ENCODE assay signal across 20 cellular contexts in genomic region chr17:74702132-74702876, GRCh38. TPM values are rescaled to one million over a fixed set of nuclear protein-coding genes. Genes with fewer than 3 reads are reported as not detected.
"Had no signal": no experiment of that assay in that cellular context is flagged by ENCODE, and none has a peak within 500 bp of the region (broad histone marks: within the 10 kb centered on the region; RNA-seq: fewer than 3 reads in every experiment).

No MANE protein-coding gene starts in this region.

- H3K4me3 ChIP-seq: esophagus muscularis mucosa, gastrocnemius medialis, heart right ventricle, ovary, spleen, transverse colon had no signal

- DNase-seq: cortex of kidney; effector memory CD4-positive, alpha-beta T cell; gastrocnemius medialis; heart right ventricle; hypothalamus; kidney glomerular epithelial cell; mesendoderm; naive thymus-derived CD4-positive, alpha-beta T cell; nephron progenitor cell; ovary; stimulated activated CD4-positive, alpha-beta T cell treated with anti-CD3 and anti-CD28 coated beads, Interleukin-15, amount 100 ng/mL, for 24 hours; stimulated activated CD4-positive, alpha-beta T cell treated with anti-CD3 and anti-CD28 coated beads, Interleukin-1b, Interleukin-23, amount 100 ng/mL, for 48 hours; stimulated activated CD4-positive, alpha-beta T cell treated with anti-CD3 and anti-CD28 coated beads, Interleukin-4, amount 100 ng/mL, for 24 hours; transverse colon had no signal

- H3K36me3 ChIP-seq: esophagus muscularis mucosa, gastrocnemius medialis, ovary, transverse colon had no signal

- H3K4me1 ChIP-seq: esophagus muscularis mucosa, gastrocnemius medialis, transverse colon had no signal

- H3K27me3 ChIP-seq: gastrocnemius medialis, ovary had no signal

- H3K9me3 ChIP-seq: esophagus muscularis mucosa, gastrocnemius medialis, heart right ventricle, ovary, spleen, transverse colon had no signal

- H3K27ac ChIP-seq: esophagus muscularis mucosa, gastrocnemius medialis, heart right ventricle, ovary, spleen, transverse colon had no signal

- ATAC-seq: gastrocnemius medialis; heart right ventricle; naive thymus-derived CD4-positive, alpha-beta T cell; sciatic nerve; stimulated activated memory B cell treated with anti-CD40 and anti-IgM and Interleukin-4, amounts not matched to agents 10 μg/mL and 1 μg/mL and 100 μg/mL, for 72 hours had no signal

RNA-seq across cellular contexts. Expression of gene CD300LF, which starts 10.4 kb away (rescaled TPM):
- total RNA-seq: fibroblast of villous mesenchyme, gastrocnemius medialis, pulmonary artery endothelial cell had no signal

RNA-seq across cellular contexts. Expression of gene RAB37, which starts 34.8 kb away (rescaled TPM):
- total RNA-seq: fibroblast of villous mesenchyme had no signal
